10 cellular contexts compared by ENCODE assay signal in the genomic region with DNA sequence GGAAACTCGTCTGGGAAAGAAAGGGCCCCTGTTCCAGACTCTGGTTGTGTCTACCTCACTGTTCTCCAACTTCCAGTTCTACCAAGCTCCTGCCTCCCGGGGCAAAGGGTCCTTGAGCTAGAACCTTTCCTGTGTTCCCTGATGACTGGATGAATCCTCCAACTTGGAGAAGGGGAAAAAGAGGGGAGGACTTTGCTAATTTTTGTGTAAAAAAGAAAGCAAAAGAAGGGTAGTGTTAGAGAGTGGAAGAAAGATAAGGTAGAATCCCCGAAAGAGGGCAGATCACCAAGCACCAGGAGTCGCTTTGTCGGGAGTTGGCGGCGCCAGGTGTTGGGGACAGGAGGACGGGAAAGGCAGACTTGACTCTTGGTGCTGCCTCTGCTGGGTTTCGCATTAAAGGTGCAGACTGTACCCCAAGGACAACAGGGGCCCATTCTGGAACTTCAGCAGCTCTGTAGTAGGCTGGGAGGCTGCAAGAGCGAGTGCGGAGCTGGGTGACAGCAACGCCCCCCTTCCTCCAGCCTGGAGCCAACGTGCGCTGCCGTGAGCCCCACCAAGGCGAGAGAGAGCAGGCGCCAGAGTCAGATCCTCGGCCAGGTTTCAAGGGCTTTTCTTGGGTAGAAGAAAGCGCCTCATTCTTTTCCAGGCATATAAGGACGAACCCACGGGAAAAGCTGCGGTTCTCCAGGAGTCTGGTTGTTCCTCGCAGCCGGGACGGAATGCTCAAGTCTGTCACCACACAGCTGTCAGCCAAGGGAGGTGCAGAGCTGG. TPM values are rescaled to one million over a fixed set of nuclear protein-coding genes. Genes with fewer than 3 reads are reported as not detected.
DNase-seq lines count a peak whose midpoint lies in the region; ATAC-seq, FAIRE-seq and TF ChIP-seq lines count a peak whose summit lies in the region.
"Had no signal": no experiment of that assay in that cellular context is flagged by ENCODE, and none has a peak within 500 bp of the region (broad histone marks: within the 10 kb centered on the region; RNA-seq: fewer than 3 reads in every experiment).

No MANE protein-coding gene starts in this region.

- no peaks in the 10 kb centered on the region for H3K9me3 ChIP-seq in smooth muscle cell (replicated peaks; ENCODE audit: low read depth)

- H3K4me2 ChIP-seq in GM23338: peak overlapping the region; percentile 88
- peak overlapping the region; percentile 95 for H3K4me2 ChIP-seq in smooth muscle cell

- H3F3A ChIP-seq in GM23338 (replicated peaks; ENCODE audit: low read depth) (no peaks in the 10 kb centered on the region), smooth muscle cell (ENCODE audit: low read depth) (no peaks in the 10 kb centered on the region)

- H3K27ac ChIP-seq in GM23338 (ENCODE audit: low read depth) (no peak overlapping the region), smooth muscle cell (ENCODE audit: low read depth) (no peak overlapping the region)

- no peak for TF ChIP-seq CTCF in GM23338 (conservative IDR thresholded peaks at IDR 0.05; ENCODE audit: low read depth in 2 of 2)
- TF ChIP-seq CTCF in smooth muscle cell (IDR thresholded peaks at IDR 0.05; ENCODE audit: borderline replicate concordance, insufficient read depth, poor library complexity, severe bottlenecking): no peak
- TF ChIP-seq CTCF in HFFc6 (IDR thresholded peaks at IDR 0.05): no peak

- no peak overlapping the region for H3K27ac Mint-ChIP-seq in GM23338
- no peak overlapping the region for H3K27ac Mint-ChIP-seq in HFFc6

- H3K27me3 Mint-ChIP-seq in GM23338 (ENCODE audit: insufficient read depth, low read depth, poor library complexity) (peaks cover 32% of the 10 kb centered on the region), HFFc6 (ENCODE audit: insufficient read depth) (peaks cover 16% of the 10 kb centered on the region)

- H2AFZ ChIP-seq in GM23338: peak overlapping the region; percentile 95
- H2AFZ ChIP-seq in smooth muscle cell (ENCODE audit: low read depth): peak overlapping the region; percentile 96

- H3K4me1 ChIP-seq in GM23338 (ENCODE audit: insufficient read depth) (peaks cover 26% of the 10 kb centered on the region), smooth muscle cell (ENCODE audit: low read depth) (peaks cover 22% of the 10 kb centered on the region)

- H4K20me1 ChIP-seq in GM23338 (replicated peaks; ENCODE audit: insufficient read depth): no peaks in the 10 kb centered on the region
- peaks cover 15% of the 10 kb centered on the region for H4K20me1 ChIP-seq in smooth muscle cell (ENCODE audit: low read depth)

- FAIRE-seq in urothelium cell line (lab: Jason Lieb, UNC): no peak

- no peaks in the 10 kb centered on the region for H3K9me2 ChIP-seq in GM23338 (ENCODE audit: insufficient read depth)

- H3K27me3 ChIP-seq in GM23338 (ENCODE audit: insufficient read depth) (peaks cover 55% of the 10 kb centered on the region), smooth muscle cell (ENCODE audit: low read depth) (peaks cover 36% of the 10 kb centered on the region)

- H3K9me3 Mint-ChIP-seq in GM23338 (no peaks in the 10 kb centered on the region; the same call in 2 of the 3 replicates), HFFc6 (no peaks in the 10 kb centered on the region; the same call in 1 of the 2 replicates)
- H3K9me3 Mint-ChIP-seq: T-cell had no signal

- H3K4me3 Mint-ChIP-seq in GM23338 (peak overlapping the region; percentile 82), HFFc6 (no peak overlapping the region)

- 6% methylated on average over 25 of the region's 25 CpGs for WGBS in smooth muscle cell (ENCODE audit: low lambda C conversion rate)

- no peak overlapping the region for H3K9ac ChIP-seq in smooth muscle cell (ENCODE audit: low read depth)

- peak overlapping the region; percentile 68 for H3K4me3 ChIP-seq in GM23338
- peak overlapping the region; percentile 75 for H3K4me3 ChIP-seq in smooth muscle cell

- peak; percentile 54 for DNase-seq in GM23338 (ENCODE audit: low spot score)
- peak; percentile 26 for DNase-seq in astrocyte of the hippocampus (ENCODE audit: low read depth, low spot score)
- DNase-seq in inferior parietal cortex (ENCODE audit: extremely low spot score): peak; percentile 14
- DNase-seq in smooth muscle cell (lab: John Stamatoyannopoulos, UW; ENCODE audit: unreplicated experiment): peak; percentile 1
- no peak for DNase-seq in urothelium cell line (ENCODE audit: low spot score)
- DNase-seq in HFFc6: no peak
- DNase-seq in GDM1 (lab: John Stamatoyannopoulos, UW): no peak
- DNase-seq: activated naive CD4-positive, alpha-beta T cell; left colon; T-cell had no signal

- H3K36me3 Mint-ChIP-seq in GM23338 (ENCODE audit: low read depth) (no peaks in the 10 kb centered on the region; the same call in 2 of the 3 replicates), HFFc6 (ENCODE audit: low read depth) (no peaks in the 10 kb centered on the region)
- H3K36me3 Mint-ChIP-seq: T-cell had no signal

- H3K4me1 Mint-ChIP-seq in GM23338 (peaks cover 29% of the 10 kb centered on the region), HFFc6 (ENCODE audit: low read depth) (peaks cover 7% of the 10 kb centered on the region; the same call in 1 of the 2 replicates)

- no peaks in the 10 kb centered on the region for H3K36me3 ChIP-seq in GM23338 (ENCODE audit: insufficient read depth)
- no peaks in the 10 kb centered on the region for H3K36me3 ChIP-seq in smooth muscle cell (ENCODE audit: low read depth)

- H3K79me2 ChIP-seq in GM23338 (replicated peaks; ENCODE audit: insufficient read depth): no peaks in the 10 kb centered on the region
- peaks cover 9% of the 10 kb centered on the region for H3K79me2 ChIP-seq in smooth muscle cell (ENCODE audit: low read depth)

- ATAC-seq in GM23338: peak; percentile 53
- ATAC-seq: left colon, T-cell had no signal

TF ChIP-seq in GM23338, 12 proteins besides CTCF, POLR2A, EP300 and RAD21:
- TF ChIP-seq EZH2 (IDR thresholded peaks at IDR 0.05; ENCODE audit: low read depth, unreplicated experiment): peak; percentile 85
- TF ChIP-seq CREB1 (CRISPR knock-in tag; IDR thresholded peaks at IDR 0.05; ENCODE audit: low read depth): no peak

RNA-seq across cellular contexts. Expression of gene DOK6, which starts 1.7 kb away (rescaled TPM):
- total RNA-seq in GM23338 (2014; rRNA removed; shearing (Covaris generic)): 0.35 and 0.42 TPM in 2 replicates
- polyA plus RNA-seq in GM23338 (2016; fragmentation: Nextera tagmentation; extraction: Ambion mirVana) (0.21 and 0.29 TPM in 2 replicates), smooth muscle cell (14.8 and 21.4 TPM in 2 replicates)
- 7.2 and 8.6 TPM in 2 replicates for total RNA-seq in smooth muscle cell
- total RNA-seq in HFFc6 (2021; fragmentation: NEBNext Ultra II Directional; extraction: Animal tissue kit (Norgen Biotek cat#: 25700)): not detected

Comparison
In these comparisons a context has a peak if more than half of its experiments do, and no peak if none do; other contexts are left out.
1. DNase-seq: peak in GM23338 (single experiment), astrocyte of the hippocampus (single experiment), inferior parietal cortex (single experiment) and smooth muscle cell (single experiment); none in urothelium cell line (single experiment), HFFc6 (single experiment) and GDM1 (single experiment).